1 cellular context compared by ENCODE assay signal in genomic region chr6:100228437-100229424, GRCh38.
TF ChIP-seq lines count a peak whose summit lies in the region.

No MANE protein-coding gene starts in this region.

TF ChIP-seq in HepG2, 621 proteins besides CTCF, POLR2A, EP300 and RAD21 (continued from another document and continues in another):
- TF ChIP-seq ZKSCAN1 (IDR thresholded peaks at IDR 0.05; ENCODE audit: low read length) = no peak
- no peak for TF ChIP-seq NFAT5 (CRISPR knock-in tag; IDR thresholded peaks at IDR 0.05)
- TF ChIP-seq KAT7 (CRISPR knock-in tag; IDR thresholded peaks at IDR 0.05; ENCODE audit: borderline replicate concordance) = no peak
- TF ChIP-seq BCL3 (CRISPR knock-in tag; IDR thresholded peaks at IDR 0.05) = no peak
- no peak for TF ChIP-seq PPARG (CRISPR knock-in tag; conservative IDR thresholded peaks at IDR 0.05)
- TF ChIP-seq FOSL2 (CRISPR knock-in tag; IDR thresholded peaks at IDR 0.05) = 0 out of 2 replicates have a peak, but pooled peaks have one; percentile 14
- no peak for TF ChIP-seq SNAPC4 (CRISPR knock-in tag; IDR thresholded peaks at IDR 0.05)
- 0 out of 2 replicates have a peak, but pooled peaks have one; percentile 39 for TF ChIP-seq ZNF768 (CRISPR knock-in tag; IDR thresholded peaks at IDR 0.05)
- no peak for TF ChIP-seq HMGA1 (CRISPR knock-in tag; conservative IDR thresholded peaks at IDR 0.05)
- TF ChIP-seq TEF (CRISPR knock-in tag; IDR thresholded peaks at IDR 0.05) = no peak
- no peak for TF ChIP-seq ZNF644 (CRISPR knock-in tag; IDR thresholded peaks at IDR 0.05; ENCODE audit: low read depth)
- no peak for TF ChIP-seq CREB3 (CRISPR knock-in tag; IDR thresholded peaks at IDR 0.05)
- peak; percentile 54; the same call in 1 of the 2 replicates for TF ChIP-seq SALL1 (CRISPR knock-in tag; IDR thresholded peaks at IDR 0.05)
- TF ChIP-seq ZNF350 (CRISPR knock-in tag; IDR thresholded peaks at IDR 0.05; ENCODE audit: borderline replicate concordance, low read depth) = no peak
- TF ChIP-seq ZNF275 (CRISPR knock-in tag; IDR thresholded peaks at IDR 0.05; ENCODE audit: borderline replicate concordance) = no peak
- TF ChIP-seq BRF2 (CRISPR knock-in tag; IDR thresholded peaks at IDR 0.05) = peak; percentile 39; the same call in 1 of the 2 replicates
- TF ChIP-seq ETV5 (CRISPR knock-in tag; IDR thresholded peaks at IDR 0.05; ENCODE audit: borderline replicate concordance) = peak; percentile 50; the same call in 1 of the 2 replicates
- no peak for TF ChIP-seq PTBP1 (IDR thresholded peaks at IDR 0.05; ENCODE audit: low read depth, low read length, poor library complexity, severe bottlenecking)
- TF ChIP-seq ZNF317 (CRISPR knock-in tag; IDR thresholded peaks at IDR 0.05) = no peak
- peak; percentile 83 for TF ChIP-seq ZNF687 (CRISPR knock-in tag; IDR thresholded peaks at IDR 0.05)
- no peak for TF ChIP-seq SOX13 (IDR thresholded peaks at IDR 0.05)
- TF ChIP-seq SOX13 (CRISPR knock-in tag; conservative IDR thresholded peaks at IDR 0.05 in 1 of 2, IDR thresholded peaks at IDR 0.05 in 1 of 2) = no peak
- no peak for TF ChIP-seq ZNF784 (CRISPR knock-in tag; IDR thresholded peaks at IDR 0.05; ENCODE audit: borderline replicate concordance)
- TF ChIP-seq ZFYVE20 (CRISPR knock-in tag; IDR thresholded peaks at IDR 0.05; ENCODE audit: borderline replicate concordance, low read depth) = no peak
- TF ChIP-seq ZNF180 (CRISPR knock-in tag; IDR thresholded peaks at IDR 0.05; ENCODE audit: borderline replicate concordance, low read depth) = no peak
- TF ChIP-seq SNAPC2 (CRISPR knock-in tag; IDR thresholded peaks at IDR 0.05) = no peak
- TF ChIP-seq ZNF430 (CRISPR knock-in tag; IDR thresholded peaks at IDR 0.05) = 0 out of 2 replicates have a peak, but pooled peaks have one; percentile 46
- no peak for TF ChIP-seq ZNF343 (CRISPR knock-in tag; IDR thresholded peaks at IDR 0.05)
- no peak for TF ChIP-seq KDM5A (IDR thresholded peaks at IDR 0.05; ENCODE audit: borderline replicate concordance, low read length)
- TF ChIP-seq HIVEP1 (CRISPR knock-in tag; IDR thresholded peaks at IDR 0.05) = no peak
- TF ChIP-seq ZKSCAN8 (CRISPR knock-in tag; IDR thresholded peaks at IDR 0.05; ENCODE audit: borderline replicate concordance) = no peak
- 0 out of 2 replicates have a peak, but pooled peaks have one; percentile 16 for TF ChIP-seq MIXL1 (CRISPR knock-in tag; IDR thresholded peaks at IDR 0.05)
- TF ChIP-seq ZUFSP (CRISPR knock-in tag; IDR thresholded peaks at IDR 0.05; ENCODE audit: borderline replicate concordance) = no peak
- TF ChIP-seq CBX2 (IDR thresholded peaks at IDR 0.05; ENCODE audit: low read depth, low read length) = no peak
- TF ChIP-seq CBX2 (CRISPR knock-in tag; IDR thresholded peaks at IDR 0.05; ENCODE audit: low read depth) = 0 out of 2 replicates have a peak, but pooled peaks have one; percentile 32
